In the genomic region with DNA sequence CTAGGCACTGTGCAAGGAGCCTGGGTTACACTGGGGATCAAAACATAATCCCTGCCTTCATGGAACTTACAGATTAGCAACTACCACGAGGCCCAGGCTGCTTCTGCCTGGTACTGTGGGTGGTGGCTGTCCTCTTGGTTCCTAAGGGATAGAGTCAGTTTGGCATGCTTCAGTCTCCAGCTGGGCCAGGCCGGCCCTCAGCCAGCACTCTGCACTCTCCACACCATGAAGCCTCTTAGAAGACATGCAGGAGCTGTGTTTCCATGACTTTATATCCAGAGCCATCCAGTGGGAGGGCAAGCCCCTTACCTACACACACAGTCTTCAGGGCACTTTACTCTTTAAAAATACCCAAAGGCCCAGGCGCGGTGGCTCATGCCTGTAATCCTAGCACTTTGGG, we compare ENCODE assay signal across 18 cellular contexts. TPM values are rescaled to one million over a fixed set of nuclear protein-coding genes. Genes with fewer than 3 reads are reported as not detected.
DNase-seq lines count a peak whose midpoint lies in the region; ATAC-seq and TF ChIP-seq lines count a peak whose summit lies in the region.
"Had no signal": no experiment of that assay in that cellular context is flagged by ENCODE, and none has a peak within 500 bp of the region (broad histone marks: within the 10 kb centered on the region; RNA-seq: fewer than 3 reads in every experiment).

No MANE protein-coding gene starts in this region.

- H3K36me3 ChIP-seq in Panc1 (ENCODE audit: control insufficient read depth, insufficient read depth, low read length) (no peaks in the 10 kb centered on the region), stomach (peaks cover 0 to 20% (median 16%) of the 10 kb centered on the region in 4 donors)

- no peak overlapping the region for H3K4me3 Mint-ChIP-seq in stimulated activated naive CD8-positive, alpha-beta T cell treated with anti-CD3 and anti-CD28 coated beads, Interleukin-15, amount 100 ng/mL, for 72 hours
- H3K4me3 Mint-ChIP-seq: CD8-positive, alpha-beta memory T cell; IgD-negative memory B cell had no signal

- POLR2A ChIA-PET in Panc1 (lab: Charles Lee) = no interaction called here

- TF ChIP-seq EP300 in stomach (IDR thresholded peaks at IDR 0.05) = no peak

- H3K27me3 ChIP-seq in Panc1 (ENCODE audit: control insufficient read depth, insufficient read depth, low read length) (no peaks in the 10 kb centered on the region), stomach (no peaks in the 10 kb centered on the region)
- H3K27me3 ChIP-seq: SJSA1 had no signal

- H3K4me1 ChIP-seq in Panc1 (ENCODE audit: control insufficient read depth, insufficient read depth, low read length) (peaks cover 4% of the 10 kb centered on the region; the same call in 1 of the 2 replicates), stomach (no peaks in the 10 kb centered on the region)
- H3K4me1 ChIP-seq: SJSA1 had no signal

- intact Hi-C loops in Panc1 (cut with micrococcal nuclease; ENCODE audit: unreplicated experiment) = no loop called here
- intact Hi-C loops in left colon (cut with DNase I, micrococcal nuclease) = no loop called here
- intact Hi-C loops in stomach (cut with DNase I; ENCODE audit: low total_unique reads) = no loop called here

- DNase-seq in GM13976 (ENCODE audit: low spot score) (peak; percentile 16), Panc1 (ENCODE audit: low read depth, low spot score) (no peak), left colon (no peak), NCI-H510A treated with DMSO at 0.1 percent for 48 hours (lab: John Stamatoyannopoulos, UW) (no peak), stomach (no peak)
- no peak for DNase-seq in stimulated activated naive CD8-positive, alpha-beta T cell treated with anti-CD3 and anti-CD28 coated beads, Interleukin-15, amount 100 ng/mL, for 72 hours
- DNase-seq: ACHN; CD8-positive, alpha-beta memory T cell; HCEC 1CT; Karpas-422; NCI-H1417 treated with DMSO at 0.1 percent for 48 hours; NCI-H187 treated with DMSO at 0.1 percent for 48 hours; NCI-H226; NCI-H524 treated with DMSO at 0.1 percent for 48 hours; PC-3 had no signal

- H3K4me1 Mint-ChIP-seq in stimulated activated naive CD8-positive, alpha-beta T cell treated with anti-CD3 and anti-CD28 coated beads, Interleukin-15, amount 100 ng/mL, for 72 hours = peaks cover 4% of the 10 kb centered on the region
- H3K4me1 Mint-ChIP-seq: CD8-positive, alpha-beta memory T cell; IgD-negative memory B cell had no signal

- TF ChIP-seq CTCF in GM13976 (IDR thresholded peaks at IDR 0.05; ENCODE audit: borderline replicate concordance, control extremely low read depth, extremely low read depth, insufficient read depth, missing control alignments) (no peak), Panc1 (IDR thresholded peaks at IDR 0.05) (no peak), stomach (IDR thresholded peaks at IDR 0.05) (no peak)

- peak overlapping the region in 1 of 2 donors; percentile 85 for H3K27ac Mint-ChIP-seq in stimulated activated naive CD8-positive, alpha-beta T cell treated with anti-CD3 and anti-CD28 coated beads, Interleukin-15, amount 100 ng/mL, for 72 hours
- H3K27ac Mint-ChIP-seq: IgD-negative memory B cell had no signal

- CTCF ChIA-PET in Panc1 (lab: Charles Lee) = no interaction called here

- BruUV-seq in Panc1 (replicated peaks; lab: Mats Ljungman, UMichigan) = no TSS peak

- H3K9me3 Mint-ChIP-seq in stimulated activated naive CD8-positive, alpha-beta T cell treated with anti-CD3 and anti-CD28 coated beads, Interleukin-15, amount 100 ng/mL, for 72 hours = no peaks in the 10 kb centered on the region
- H3K9me3 Mint-ChIP-seq: CD8-positive, alpha-beta memory T cell; IgD-negative memory B cell had no signal

- no peak overlapping the region for H3K4me3 ChIP-seq in Panc1 (ENCODE audit: low read depth in 2 of 2, low read length in 2 of 2)
- H3K4me3 ChIP-seq in stomach = no peak overlapping the region
- H3K4me3 ChIP-seq: SJSA1 had no signal

- WGBS in stomach, 5 donors = 88 to 99% (median 94%) methylated on average over 4 of the region's 4 CpGs

- ATAC-seq in Panc1 (peak; percentile 25; the same call in 1 of the 2 replicates), left colon (peak; percentile 23), GM18498 (IDR thresholded peaks at IDR 0.05; ENCODE audit: unreplicated experiment) (no peak)
- ATAC-seq in stimulated activated naive CD8-positive, alpha-beta T cell treated with anti-CD3 and anti-CD28 coated beads, Interleukin-15, amount 100 ng/mL, for 72 hours = peak; percentile 23
- ATAC-seq: PC-3 had no signal

- no peak for TF ChIP-seq POLR2A in stomach (IDR thresholded peaks at IDR 0.05)

- H3K9me3 ChIP-seq in Panc1 (ENCODE audit: control insufficient read depth, insufficient read depth, low read depth, low read length) = no peaks in the 10 kb centered on the region
- H3K9me3 ChIP-seq in stomach = no peaks in the 10 kb centered on the region
- H3K9me3 ChIP-seq: SJSA1 had no signal

- no peaks in the 10 kb centered on the region for H3K27me3 Mint-ChIP-seq in stimulated activated naive CD8-positive, alpha-beta T cell treated with anti-CD3 and anti-CD28 coated beads, Interleukin-15, amount 100 ng/mL, for 72 hours
- H3K27me3 Mint-ChIP-seq: IgD-negative memory B cell had no signal

- H3K27ac ChIP-seq in Panc1 (ENCODE audit: low read length) (no peak overlapping the region), stomach (no peak overlapping the region)
- H3K27ac ChIP-seq: SJSA1 had no signal

- in situ Hi-C loops in GM13976 (cut with MboI; ENCODE audit: low sequenced_read_pairs, unreplicated experiment) (no loop called here), Panc1 (cut with HindIII; ENCODE audit: low pct_unique_long_range_greater_than_20kb, low sequenced_read_pairs) (no loop called here)

RNA-seq across cellular contexts. Expression of a gene that starts 54.4 kb away (rescaled TPM):
- total RNA-seq in Panc1 (2021; ENCODE audit: unreplicated experiment) (201 TPM), left colon (100 to 1,000 TPM; 397 to 503 TPM), stomach (10 to 100 TPM; 19.6 to 98.2 (median 58.9) TPM)
- 138 TPM for polyA plus RNA-seq in Panc1 (2012; ENCODE audit: insufficient read length)
- 100 to 1,000 TPM in 1 of 3 donors, 10 to 100 TPM in 2; 19.7 to 122 (median 36.0) TPM for polyA plus RNA-seq in stomach
